1 cellular context compared by ENCODE assay signal in the genomic region with DNA sequence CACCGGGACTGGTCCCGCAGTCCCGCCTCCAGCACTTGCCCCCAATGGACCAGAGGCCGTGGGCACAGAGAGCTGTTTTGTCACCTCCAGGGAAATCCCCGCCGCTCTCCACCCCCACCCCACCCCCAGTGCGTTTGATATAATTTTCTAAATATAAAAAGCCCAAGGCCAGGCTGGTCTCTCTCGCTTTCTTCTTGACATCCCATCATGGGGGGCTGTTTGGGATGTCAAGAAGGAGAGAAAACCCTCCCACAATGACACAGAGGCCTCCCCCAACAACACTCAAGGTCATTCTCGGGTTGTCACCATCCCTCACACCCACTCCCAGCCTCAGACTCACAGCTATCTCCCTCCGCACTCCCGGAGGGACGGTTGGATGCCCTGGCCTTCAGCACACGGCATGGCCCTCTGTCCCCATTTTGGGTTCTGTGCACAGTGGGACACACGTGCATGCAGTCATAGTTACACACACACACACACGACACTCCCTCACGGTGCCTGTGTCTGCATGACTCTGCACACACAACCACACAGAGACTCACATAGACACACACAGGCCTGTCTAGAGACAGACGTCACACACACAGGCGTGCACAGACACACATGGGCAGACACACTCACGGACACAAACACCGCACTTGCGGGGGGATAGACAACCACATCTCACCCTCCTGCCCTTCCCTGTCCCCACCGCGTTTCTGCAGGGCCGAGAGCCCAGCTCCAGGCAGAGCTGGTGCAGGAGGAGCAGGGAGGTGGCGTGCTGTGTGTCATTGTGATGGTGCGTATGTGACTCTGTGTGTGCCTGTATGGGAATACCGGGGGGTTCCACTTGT.
A peak's percentile ranks its signal among the peaks of the same experiment; 100 is the strongest.
TF ChIP-seq lines count a peak whose summit lies in the region.

No MANE protein-coding gene starts in this region.

TF ChIP-seq in HepG2, 621 proteins besides CTCF, POLR2A, EP300 and RAD21 (continued from another document):
- 0 out of 2 replicates have a peak, but pooled peaks have one; percentile 26 for TF ChIP-seq EED (CRISPR knock-in tag; IDR thresholded peaks at IDR 0.05)
- no peak for TF ChIP-seq SMARCC2 (IDR thresholded peaks at IDR 0.05)
- TF ChIP-seq ELF3 (CRISPR knock-in tag; IDR thresholded peaks at IDR 0.05), result no peak
- TF ChIP-seq ZBTB38 (CRISPR knock-in tag; IDR thresholded peaks at IDR 0.05), result 0 out of 2 replicates have a peak, but pooled peaks have one; percentile 11
- TF ChIP-seq, protein P1, sequence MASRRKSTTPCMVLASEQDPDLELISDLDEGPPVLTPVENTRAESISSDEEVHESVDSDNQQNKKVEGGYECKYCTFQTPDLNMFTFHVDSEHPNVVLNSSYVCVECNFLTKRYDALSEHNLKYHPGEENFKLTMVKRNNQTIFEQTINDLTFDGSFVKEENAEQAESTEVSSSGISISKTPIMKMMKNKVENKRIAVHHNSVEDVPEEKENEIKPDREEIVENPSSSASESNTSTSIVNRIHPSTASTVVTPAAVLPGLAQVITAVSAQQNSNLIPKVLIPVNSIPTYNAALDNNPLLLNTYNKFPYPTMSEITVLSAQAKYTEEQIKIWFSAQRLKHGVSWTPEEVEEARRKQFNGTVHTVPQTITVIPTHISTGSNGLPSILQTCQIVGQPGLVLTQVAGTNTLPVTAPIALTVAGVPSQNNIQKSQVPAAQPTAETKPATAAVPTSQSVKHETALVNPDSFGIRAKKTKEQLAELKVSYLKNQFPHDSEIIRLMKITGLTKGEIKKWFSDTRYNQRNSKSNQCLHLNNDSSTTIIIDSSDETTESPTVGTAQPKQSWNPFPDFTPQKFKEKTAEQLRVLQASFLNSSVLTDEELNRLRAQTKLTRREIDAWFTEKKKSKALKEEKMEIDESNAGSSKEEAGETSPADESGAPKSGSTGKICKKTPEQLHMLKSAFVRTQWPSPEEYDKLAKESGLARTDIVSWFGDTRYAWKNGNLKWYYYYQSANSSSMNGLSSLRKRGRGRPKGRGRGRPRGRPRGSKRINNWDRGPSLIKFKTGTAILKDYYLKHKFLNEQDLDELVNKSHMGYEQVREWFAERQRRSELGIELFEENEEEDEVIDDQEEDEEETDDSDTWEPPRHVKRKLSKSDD (CRISPR knock-in tag; IDR thresholded peaks at IDR 0.05; ENCODE audit: low read depth), result no peak
- TF ChIP-seq SP5 (CRISPR knock-in tag; IDR thresholded peaks at IDR 0.05; ENCODE audit: borderline replicate concordance, low read depth), result no peak
- TF ChIP-seq, protein P2, sequence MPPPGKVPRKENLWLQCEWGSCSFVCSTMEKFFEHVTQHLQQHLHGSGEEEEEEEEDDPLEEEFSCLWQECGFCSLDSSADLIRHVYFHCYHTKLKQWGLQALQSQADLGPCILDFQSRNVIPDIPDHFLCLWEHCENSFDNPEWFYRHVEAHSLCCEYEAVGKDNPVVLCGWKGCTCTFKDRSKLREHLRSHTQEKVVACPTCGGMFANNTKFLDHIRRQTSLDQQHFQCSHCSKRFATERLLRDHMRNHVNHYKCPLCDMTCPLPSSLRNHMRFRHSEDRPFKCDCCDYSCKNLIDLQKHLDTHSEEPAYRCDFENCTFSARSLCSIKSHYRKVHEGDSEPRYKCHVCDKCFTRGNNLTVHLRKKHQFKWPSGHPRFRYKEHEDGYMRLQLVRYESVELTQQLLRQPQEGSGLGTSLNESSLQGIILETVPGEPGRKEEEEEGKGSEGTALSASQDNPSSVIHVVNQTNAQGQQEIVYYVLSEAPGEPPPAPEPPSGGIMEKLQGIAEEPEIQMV (CRISPR knock-in tag; IDR thresholded peaks at IDR 0.05; ENCODE audit: low read depth), result no peak
- TF ChIP-seq ZNF530 (CRISPR knock-in tag; IDR thresholded peaks at IDR 0.05; ENCODE audit: low read depth), result no peak
- no peak for TF ChIP-seq ELF4 (CRISPR knock-in tag; IDR thresholded peaks at IDR 0.05; ENCODE audit: borderline replicate concordance)
- TF ChIP-seq, protein P3, sequence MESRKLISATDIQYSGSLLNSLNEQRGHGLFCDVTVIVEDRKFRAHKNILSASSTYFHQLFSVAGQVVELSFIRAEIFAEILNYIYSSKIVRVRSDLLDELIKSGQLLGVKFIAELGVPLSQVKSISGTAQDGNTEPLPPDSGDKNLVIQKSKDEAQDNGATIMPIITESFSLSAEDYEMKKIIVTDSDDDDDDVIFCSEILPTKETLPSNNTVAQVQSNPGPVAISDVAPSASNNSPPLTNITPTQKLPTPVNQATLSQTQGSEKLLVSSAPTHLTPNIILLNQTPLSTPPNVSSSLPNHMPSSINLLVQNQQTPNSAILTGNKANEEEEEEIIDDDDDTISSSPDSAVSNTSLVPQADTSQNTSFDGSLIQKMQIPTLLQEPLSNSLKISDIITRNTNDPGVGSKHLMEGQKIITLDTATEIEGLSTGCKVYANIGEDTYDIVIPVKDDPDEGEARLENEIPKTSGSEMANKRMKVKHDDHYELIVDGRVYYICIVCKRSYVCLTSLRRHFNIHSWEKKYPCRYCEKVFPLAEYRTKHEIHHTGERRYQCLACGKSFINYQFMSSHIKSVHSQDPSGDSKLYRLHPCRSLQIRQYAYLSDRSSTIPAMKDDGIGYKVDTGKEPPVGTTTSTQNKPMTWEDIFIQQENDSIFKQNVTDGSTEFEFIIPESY (CRISPR knock-in tag; IDR thresholded peaks at IDR 0.05), result 0 out of 2 replicates have a peak, but pooled peaks have one; percentile 27
- TF ChIP-seq ETV5 (CRISPR knock-in tag; IDR thresholded peaks at IDR 0.05; ENCODE audit: borderline replicate concordance), result no peak
- no peak for TF ChIP-seq ZNF282 (IDR thresholded peaks at IDR 0.05; ENCODE audit: partially characterized antibody)
- TF ChIP-seq, protein P4, sequence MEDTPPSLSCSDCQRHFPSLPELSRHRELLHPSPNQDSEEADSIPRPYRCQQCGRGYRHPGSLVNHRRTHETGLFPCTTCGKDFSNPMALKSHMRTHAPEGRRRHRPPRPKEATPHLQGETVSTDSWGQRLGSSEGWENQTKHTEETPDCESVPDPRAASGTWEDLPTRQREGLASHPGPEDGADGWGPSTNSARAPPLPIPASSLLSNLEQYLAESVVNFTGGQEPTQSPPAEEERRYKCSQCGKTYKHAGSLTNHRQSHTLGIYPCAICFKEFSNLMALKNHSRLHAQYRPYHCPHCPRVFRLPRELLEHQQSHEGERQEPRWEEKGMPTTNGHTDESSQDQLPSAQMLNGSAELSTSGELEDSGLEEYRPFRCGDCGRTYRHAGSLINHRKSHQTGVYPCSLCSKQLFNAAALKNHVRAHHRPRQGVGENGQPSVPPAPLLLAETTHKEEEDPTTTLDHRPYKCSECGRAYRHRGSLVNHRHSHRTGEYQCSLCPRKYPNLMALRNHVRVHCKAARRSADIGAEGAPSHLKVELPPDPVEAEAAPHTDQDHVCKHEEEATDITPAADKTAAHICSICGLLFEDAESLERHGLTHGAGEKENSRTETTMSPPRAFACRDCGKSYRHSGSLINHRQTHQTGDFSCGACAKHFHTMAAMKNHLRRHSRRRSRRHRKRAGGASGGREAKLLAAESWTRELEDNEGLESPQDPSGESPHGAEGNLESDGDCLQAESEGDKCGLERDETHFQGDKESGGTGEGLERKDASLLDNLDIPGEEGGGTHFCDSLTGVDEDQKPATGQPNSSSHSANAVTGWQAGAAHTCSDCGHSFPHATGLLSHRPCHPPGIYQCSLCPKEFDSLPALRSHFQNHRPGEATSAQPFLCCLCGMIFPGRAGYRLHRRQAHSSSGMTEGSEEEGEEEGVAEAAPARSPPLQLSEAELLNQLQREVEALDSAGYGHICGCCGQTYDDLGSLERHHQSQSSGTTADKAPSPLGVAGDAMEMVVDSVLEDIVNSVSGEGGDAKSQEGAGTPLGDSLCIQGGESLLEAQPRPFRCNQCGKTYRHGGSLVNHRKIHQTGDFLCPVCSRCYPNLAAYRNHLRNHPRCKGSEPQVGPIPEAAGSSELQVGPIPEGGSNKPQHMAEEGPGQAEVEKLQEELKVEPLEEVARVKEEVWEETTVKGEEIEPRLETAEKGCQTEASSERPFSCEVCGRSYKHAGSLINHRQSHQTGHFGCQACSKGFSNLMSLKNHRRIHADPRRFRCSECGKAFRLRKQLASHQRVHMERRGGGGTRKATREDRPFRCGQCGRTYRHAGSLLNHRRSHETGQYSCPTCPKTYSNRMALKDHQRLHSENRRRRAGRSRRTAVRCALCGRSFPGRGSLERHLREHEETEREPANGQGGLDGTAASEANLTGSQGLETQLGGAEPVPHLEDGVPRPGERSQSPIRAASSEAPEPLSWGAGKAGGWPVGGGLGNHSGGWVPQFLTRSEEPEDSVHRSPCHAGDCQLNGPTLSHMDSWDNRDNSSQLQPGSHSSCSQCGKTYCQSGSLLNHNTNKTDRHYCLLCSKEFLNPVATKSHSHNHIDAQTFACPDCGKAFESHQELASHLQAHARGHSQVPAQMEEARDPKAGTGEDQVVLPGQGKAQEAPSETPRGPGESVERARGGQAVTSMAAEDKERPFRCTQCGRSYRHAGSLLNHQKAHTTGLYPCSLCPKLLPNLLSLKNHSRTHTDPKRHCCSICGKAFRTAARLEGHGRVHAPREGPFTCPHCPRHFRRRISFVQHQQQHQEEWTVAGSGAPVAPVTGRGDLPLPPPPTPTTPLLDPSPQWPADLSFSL (CRISPR knock-in tag; IDR thresholded peaks at IDR 0.05), result peak; percentile 94
- TF ChIP-seq, protein P5, sequence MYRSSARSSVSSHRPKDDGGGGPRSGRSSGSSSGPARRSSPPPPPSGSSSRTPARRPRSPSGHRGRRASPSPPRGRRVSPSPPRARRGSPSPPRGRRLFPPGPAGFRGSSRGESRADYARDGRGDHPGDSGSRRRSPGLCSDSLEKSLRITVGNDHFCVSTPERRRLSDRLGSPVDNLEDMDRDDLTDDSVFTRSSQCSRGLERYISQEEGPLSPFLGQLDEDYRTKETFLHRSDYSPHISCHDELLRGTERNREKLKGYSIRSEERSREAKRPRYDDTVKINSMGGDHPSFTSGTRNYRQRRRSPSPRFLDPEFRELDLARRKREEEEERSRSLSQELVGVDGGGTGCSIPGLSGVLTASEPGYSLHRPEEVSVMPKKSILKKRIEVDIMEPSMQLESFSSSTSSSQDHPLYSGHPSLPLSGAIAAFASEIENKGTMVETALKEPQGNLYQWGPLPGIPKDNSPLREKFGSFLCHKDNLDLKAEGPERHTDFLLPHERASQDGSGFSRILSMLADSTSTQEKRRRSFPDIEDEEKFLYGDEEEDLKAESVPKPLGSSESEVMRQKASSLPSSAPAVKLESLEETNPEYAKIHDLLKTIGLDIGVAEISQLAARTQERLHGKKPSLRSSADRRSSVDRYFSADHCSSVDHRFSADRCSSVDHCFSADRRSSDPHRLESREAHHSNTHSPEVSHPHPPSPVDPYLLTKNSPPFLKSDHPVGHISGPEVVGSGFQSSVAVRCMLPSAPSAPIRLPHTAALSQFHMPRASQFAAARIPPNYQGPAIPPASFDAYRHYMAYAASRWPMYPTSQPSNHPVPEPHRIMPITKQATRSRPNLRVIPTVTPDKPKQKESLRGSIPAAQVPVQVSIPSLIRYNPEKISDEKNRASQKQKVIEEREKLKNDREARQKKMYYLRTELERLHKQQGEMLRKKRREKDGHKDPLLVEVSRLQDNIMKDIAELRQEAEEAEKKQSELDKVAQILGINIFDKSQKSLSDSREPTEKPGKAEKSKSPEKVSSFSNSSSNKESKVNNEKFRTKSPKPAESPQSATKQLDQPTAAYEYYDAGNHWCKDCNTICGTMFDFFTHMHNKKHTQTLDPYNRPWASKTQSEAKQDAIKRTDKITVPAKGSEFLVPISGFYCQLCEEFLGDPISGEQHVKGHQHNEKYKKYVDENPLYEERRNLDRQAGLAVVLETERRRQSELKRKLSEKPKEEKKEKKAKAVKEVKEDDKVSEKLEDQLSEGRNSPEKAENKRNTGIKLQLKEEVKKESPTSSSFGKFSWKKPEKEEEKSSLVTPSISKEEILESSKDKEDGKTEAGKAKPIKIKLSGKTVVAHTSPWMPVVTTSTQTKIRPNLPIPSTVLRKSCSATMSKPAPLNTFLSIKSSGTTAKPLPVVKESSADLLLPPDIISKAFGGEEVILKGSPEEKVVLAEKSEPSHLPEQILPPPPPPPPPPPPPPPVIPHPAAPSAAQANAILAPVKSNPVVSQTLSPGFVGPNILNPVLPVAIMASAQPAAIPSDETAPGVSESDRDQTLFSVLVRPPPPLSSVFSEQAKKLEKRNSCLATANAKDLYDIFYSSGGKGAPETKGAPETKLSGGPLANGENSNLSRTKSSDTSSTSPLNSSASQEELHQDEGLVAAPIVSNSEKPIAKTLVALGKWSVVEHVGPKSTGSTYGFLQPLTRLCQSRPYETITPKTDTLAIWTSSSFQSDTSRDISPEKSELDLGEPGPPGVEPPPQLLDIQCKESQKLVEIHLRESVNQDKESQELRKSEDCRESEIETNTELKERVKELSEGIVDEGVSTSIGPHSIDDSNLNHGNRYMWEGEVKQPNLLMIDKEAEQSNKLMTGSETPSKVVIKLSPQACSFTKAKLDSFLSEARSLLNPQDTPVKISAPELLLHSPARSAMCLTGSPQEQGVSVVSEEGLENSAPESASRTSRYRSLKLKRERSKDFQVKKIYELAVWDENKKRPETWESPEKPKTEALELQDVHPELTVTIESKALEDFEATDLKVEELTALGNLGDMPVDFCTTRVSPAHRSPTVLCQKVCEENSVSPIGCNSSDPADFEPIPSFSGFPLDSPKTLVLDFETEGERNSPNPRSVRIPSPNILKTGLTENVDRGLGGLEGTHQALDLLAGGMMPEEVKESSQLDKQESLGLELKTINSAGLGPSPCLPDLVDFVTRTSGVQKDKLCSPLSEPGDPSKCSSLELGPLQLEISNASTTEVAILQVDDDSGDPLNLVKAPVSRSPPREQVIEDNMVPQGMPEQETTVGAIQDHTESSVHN (CRISPR knock-in tag; IDR thresholded peaks at IDR 0.05), result no peak
- no peak for TF ChIP-seq ZNF264 (CRISPR knock-in tag; IDR thresholded peaks at IDR 0.05)
- TF ChIP-seq, protein P6, sequence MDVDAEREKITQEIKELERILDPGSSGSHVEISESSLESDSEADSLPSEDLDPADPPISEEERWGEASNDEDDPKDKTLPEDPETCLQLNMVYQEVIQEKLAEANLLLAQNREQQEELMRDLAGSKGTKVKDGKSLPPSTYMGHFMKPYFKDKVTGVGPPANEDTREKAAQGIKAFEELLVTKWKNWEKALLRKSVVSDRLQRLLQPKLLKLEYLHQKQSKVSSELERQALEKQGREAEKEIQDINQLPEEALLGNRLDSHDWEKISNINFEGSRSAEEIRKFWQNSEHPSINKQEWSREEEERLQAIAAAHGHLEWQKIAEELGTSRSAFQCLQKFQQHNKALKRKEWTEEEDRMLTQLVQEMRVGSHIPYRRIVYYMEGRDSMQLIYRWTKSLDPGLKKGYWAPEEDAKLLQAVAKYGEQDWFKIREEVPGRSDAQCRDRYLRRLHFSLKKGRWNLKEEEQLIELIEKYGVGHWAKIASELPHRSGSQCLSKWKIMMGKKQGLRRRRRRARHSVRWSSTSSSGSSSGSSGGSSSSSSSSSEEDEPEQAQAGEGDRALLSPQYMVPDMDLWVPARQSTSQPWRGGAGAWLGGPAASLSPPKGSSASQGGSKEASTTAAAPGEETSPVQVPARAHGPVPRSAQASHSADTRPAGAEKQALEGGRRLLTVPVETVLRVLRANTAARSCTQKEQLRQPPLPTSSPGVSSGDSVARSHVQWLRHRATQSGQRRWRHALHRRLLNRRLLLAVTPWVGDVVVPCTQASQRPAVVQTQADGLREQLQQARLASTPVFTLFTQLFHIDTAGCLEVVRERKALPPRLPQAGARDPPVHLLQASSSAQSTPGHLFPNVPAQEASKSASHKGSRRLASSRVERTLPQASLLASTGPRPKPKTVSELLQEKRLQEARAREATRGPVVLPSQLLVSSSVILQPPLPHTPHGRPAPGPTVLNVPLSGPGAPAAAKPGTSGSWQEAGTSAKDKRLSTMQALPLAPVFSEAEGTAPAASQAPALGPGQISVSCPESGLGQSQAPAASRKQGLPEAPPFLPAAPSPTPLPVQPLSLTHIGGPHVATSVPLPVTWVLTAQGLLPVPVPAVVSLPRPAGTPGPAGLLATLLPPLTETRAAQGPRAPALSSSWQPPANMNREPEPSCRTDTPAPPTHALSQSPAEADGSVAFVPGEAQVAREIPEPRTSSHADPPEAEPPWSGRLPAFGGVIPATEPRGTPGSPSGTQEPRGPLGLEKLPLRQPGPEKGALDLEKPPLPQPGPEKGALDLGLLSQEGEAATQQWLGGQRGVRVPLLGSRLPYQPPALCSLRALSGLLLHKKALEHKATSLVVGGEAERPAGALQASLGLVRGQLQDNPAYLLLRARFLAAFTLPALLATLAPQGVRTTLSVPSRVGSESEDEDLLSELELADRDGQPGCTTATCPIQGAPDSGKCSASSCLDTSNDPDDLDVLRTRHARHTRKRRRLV (CRISPR knock-in tag; IDR thresholded peaks at IDR 0.05), result no peak
- no peak for TF ChIP-seq SATB2 (CRISPR knock-in tag; IDR thresholded peaks at IDR 0.05)
- no peak for TF ChIP-seq WIZ (CRISPR knock-in tag; IDR thresholded peaks at IDR 0.05)
- TF ChIP-seq CCDC6 (CRISPR knock-in tag; IDR thresholded peaks at IDR 0.05), result no peak
- TF ChIP-seq ZNF335 (CRISPR knock-in tag; IDR thresholded peaks at IDR 0.05), result no peak
TF ChIP-seq in HepG2: peak in this region for 6.
